1 cellular context compared by ENCODE assay signal in the genomic region with DNA sequence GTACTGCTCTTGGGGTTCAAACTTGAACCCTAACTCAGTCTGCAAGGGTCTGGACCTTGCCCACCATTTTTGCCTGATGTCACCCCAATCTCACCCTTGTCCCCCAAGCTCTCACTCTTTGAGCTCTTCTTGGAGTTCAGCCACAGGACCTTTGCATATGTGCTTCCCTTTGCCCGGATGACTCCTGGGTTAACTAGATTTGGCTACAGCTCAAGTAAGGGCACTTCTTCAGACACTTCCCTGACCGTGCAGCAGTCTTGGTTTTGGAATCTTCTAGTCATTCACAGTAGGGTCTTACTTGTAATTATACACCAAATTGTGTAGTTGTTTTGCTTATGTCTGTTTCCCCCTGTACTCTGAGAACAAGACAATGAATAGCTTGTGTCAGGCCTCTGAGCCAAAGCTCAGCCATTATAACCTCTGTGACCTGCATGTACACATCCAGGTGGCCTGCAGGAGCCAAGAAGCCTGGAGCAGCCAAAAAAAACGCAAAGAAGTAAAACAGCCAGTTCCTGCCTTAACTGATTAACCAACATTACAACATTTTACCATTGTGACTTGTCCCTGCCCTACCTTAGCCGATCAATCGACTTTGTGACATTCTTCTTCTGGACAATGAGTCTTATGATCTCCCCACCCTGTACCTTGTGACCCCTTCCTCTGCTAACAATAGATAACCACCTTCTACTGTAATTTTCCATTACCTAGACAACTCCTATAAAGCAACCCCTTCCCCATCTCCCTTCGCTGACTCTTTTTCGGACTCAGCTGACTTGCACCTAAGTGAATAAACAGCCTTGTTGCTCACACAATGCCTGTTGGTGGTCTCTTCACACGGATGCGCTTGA.
TF ChIP-seq lines count a peak whose summit lies in the region.

No MANE protein-coding gene starts in this region.

TF ChIP-seq in HepG2, 621 proteins besides CTCF, POLR2A, EP300 and RAD21 (continued from another document and continues in another):
- TF ChIP-seq, protein P1, sequence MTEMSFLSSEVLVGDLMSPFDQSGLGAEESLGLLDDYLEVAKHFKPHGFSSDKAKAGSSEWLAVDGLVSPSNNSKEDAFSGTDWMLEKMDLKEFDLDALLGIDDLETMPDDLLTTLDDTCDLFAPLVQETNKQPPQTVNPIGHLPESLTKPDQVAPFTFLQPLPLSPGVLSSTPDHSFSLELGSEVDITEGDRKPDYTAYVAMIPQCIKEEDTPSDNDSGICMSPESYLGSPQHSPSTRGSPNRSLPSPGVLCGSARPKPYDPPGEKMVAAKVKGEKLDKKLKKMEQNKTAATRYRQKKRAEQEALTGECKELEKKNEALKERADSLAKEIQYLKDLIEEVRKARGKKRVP (CRISPR knock-in tag; IDR thresholded peaks at IDR 0.05), result no peak
- TF ChIP-seq, protein P2, sequence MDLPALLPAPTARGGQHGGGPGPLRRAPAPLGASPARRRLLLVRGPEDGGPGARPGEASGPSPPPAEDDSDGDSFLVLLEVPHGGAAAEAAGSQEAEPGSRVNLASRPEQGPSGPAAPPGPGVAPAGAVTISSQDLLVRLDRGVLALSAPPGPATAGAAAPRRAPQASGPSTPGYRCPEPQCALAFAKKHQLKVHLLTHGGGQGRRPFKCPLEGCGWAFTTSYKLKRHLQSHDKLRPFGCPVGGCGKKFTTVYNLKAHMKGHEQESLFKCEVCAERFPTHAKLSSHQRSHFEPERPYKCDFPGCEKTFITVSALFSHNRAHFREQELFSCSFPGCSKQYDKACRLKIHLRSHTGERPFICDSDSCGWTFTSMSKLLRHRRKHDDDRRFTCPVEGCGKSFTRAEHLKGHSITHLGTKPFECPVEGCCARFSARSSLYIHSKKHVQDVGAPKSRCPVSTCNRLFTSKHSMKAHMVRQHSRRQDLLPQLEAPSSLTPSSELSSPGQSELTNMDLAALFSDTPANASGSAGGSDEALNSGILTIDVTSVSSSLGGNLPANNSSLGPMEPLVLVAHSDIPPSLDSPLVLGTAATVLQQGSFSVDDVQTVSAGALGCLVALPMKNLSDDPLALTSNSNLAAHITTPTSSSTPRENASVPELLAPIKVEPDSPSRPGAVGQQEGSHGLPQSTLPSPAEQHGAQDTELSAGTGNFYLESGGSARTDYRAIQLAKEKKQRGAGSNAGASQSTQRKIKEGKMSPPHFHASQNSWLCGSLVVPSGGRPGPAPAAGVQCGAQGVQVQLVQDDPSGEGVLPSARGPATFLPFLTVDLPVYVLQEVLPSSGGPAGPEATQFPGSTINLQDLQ (CRISPR knock-in tag; IDR thresholded peaks at IDR 0.05), result no peak
- TF ChIP-seq, protein P3, sequence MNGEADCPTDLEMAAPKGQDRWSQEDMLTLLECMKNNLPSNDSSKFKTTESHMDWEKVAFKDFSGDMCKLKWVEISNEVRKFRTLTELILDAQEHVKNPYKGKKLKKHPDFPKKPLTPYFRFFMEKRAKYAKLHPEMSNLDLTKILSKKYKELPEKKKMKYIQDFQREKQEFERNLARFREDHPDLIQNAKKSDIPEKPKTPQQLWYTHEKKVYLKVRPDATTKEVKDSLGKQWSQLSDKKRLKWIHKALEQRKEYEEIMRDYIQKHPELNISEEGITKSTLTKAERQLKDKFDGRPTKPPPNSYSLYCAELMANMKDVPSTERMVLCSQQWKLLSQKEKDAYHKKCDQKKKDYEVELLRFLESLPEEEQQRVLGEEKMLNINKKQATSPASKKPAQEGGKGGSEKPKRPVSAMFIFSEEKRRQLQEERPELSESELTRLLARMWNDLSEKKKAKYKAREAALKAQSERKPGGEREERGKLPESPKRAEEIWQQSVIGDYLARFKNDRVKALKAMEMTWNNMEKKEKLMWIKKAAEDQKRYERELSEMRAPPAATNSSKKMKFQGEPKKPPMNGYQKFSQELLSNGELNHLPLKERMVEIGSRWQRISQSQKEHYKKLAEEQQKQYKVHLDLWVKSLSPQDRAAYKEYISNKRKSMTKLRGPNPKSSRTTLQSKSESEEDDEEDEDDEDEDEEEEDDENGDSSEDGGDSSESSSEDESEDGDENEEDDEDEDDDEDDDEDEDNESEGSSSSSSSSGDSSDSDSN (CRISPR knock-in tag; IDR thresholded peaks at IDR 0.05), result no peak
- TF ChIP-seq KLF12 (CRISPR knock-in tag; IDR thresholded peaks at IDR 0.05; ENCODE audit: borderline replicate concordance), result no peak
- no peak for TF ChIP-seq ATM (IDR thresholded peaks at IDR 0.05; ENCODE audit: borderline replicate concordance)
- no peak for TF ChIP-seq FOXM1 (CRISPR knock-in tag; IDR thresholded peaks at IDR 0.05)
- TF ChIP-seq, protein P4, sequence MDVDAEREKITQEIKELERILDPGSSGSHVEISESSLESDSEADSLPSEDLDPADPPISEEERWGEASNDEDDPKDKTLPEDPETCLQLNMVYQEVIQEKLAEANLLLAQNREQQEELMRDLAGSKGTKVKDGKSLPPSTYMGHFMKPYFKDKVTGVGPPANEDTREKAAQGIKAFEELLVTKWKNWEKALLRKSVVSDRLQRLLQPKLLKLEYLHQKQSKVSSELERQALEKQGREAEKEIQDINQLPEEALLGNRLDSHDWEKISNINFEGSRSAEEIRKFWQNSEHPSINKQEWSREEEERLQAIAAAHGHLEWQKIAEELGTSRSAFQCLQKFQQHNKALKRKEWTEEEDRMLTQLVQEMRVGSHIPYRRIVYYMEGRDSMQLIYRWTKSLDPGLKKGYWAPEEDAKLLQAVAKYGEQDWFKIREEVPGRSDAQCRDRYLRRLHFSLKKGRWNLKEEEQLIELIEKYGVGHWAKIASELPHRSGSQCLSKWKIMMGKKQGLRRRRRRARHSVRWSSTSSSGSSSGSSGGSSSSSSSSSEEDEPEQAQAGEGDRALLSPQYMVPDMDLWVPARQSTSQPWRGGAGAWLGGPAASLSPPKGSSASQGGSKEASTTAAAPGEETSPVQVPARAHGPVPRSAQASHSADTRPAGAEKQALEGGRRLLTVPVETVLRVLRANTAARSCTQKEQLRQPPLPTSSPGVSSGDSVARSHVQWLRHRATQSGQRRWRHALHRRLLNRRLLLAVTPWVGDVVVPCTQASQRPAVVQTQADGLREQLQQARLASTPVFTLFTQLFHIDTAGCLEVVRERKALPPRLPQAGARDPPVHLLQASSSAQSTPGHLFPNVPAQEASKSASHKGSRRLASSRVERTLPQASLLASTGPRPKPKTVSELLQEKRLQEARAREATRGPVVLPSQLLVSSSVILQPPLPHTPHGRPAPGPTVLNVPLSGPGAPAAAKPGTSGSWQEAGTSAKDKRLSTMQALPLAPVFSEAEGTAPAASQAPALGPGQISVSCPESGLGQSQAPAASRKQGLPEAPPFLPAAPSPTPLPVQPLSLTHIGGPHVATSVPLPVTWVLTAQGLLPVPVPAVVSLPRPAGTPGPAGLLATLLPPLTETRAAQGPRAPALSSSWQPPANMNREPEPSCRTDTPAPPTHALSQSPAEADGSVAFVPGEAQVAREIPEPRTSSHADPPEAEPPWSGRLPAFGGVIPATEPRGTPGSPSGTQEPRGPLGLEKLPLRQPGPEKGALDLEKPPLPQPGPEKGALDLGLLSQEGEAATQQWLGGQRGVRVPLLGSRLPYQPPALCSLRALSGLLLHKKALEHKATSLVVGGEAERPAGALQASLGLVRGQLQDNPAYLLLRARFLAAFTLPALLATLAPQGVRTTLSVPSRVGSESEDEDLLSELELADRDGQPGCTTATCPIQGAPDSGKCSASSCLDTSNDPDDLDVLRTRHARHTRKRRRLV (CRISPR knock-in tag; IDR thresholded peaks at IDR 0.05), result no peak
- no peak for TF ChIP-seq ZNF619 (CRISPR knock-in tag; IDR thresholded peaks at IDR 0.05)
- TF ChIP-seq, protein P5, sequence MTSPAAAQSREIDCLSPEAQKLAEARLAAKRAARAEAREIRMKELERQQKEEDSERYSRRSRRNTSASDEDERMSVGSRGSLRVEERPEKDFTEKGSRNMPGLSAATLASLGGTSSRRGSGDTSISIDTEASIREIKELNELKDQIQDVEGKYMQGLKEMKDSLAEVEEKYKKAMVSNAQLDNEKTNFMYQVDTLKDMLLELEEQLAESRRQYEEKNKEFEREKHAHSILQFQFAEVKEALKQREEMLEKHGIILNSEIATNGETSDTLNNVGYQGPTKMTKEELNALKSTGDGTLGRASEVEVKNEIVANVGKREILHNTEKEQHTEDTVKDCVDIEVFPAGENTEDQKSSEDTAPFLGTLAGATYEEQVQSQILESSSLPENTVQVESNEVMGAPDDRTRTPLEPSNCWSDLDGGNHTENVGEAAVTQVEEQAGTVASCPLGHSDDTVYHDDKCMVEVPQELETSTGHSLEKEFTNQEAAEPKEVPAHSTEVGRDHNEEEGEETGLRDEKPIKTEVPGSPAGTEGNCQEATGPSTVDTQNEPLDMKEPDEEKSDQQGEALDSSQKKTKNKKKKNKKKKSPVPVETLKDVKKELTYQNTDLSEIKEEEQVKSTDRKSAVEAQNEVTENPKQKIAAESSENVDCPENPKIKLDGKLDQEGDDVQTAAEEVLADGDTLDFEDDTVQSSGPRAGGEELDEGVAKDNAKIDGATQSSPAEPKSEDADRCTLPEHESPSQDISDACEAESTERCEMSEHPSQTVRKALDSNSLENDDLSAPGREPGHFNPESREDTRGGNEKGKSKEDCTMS (CRISPR knock-in tag; conservative IDR thresholded peaks at IDR 0.05), result no peak
- TF ChIP-seq, protein P6, sequence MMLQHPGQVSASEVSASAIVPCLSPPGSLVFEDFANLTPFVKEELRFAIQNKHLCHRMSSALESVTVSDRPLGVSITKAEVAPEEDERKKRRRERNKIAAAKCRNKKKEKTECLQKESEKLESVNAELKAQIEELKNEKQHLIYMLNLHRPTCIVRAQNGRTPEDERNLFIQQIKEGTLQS (CRISPR knock-in tag; IDR thresholded peaks at IDR 0.05), result no peak
- TF ChIP-seq RORA (CRISPR knock-in tag; IDR thresholded peaks at IDR 0.05), result no peak
- TF ChIP-seq ZNF350 (CRISPR knock-in tag; IDR thresholded peaks at IDR 0.05; ENCODE audit: borderline replicate concordance, low read depth), result no peak
- no peak for TF ChIP-seq FOXK2 (IDR thresholded peaks at IDR 0.05)
- TF ChIP-seq, protein P7, sequence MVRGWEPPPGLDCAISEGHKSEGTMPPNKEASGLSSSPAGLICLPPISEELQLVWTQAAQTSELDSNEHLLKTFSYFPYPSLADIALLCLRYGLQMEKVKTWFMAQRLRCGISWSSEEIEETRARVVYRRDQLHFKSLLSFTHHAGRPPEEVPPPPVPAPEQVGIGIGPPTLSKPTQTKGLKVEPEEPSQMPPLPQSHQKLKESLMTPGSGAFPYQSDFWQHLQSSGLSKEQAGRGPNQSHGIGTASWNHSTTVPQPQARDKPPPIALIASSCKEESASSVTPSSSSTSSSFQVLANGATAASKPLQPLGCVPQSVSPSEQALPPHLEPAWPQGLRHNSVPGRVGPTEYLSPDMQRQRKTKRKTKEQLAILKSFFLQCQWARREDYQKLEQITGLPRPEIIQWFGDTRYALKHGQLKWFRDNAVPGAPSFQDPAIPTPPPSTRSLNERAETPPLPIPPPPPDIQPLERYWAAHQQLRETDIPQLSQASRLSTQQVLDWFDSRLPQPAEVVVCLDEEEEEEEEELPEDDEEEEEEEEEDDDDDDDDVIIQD (CRISPR knock-in tag; IDR thresholded peaks at IDR 0.05; ENCODE audit: low read depth), result no peak
- TF ChIP-seq ELF3 (CRISPR knock-in tag; IDR thresholded peaks at IDR 0.05), result 0 out of 2 replicates have a peak, but pooled peaks have one; percentile 40
- TF ChIP-seq SP140L (CRISPR knock-in tag; IDR thresholded peaks at IDR 0.05; ENCODE audit: borderline replicate concordance), result 0 out of 2 replicates have a peak, but pooled peaks have one; percentile 33
- TF ChIP-seq, protein P8, sequence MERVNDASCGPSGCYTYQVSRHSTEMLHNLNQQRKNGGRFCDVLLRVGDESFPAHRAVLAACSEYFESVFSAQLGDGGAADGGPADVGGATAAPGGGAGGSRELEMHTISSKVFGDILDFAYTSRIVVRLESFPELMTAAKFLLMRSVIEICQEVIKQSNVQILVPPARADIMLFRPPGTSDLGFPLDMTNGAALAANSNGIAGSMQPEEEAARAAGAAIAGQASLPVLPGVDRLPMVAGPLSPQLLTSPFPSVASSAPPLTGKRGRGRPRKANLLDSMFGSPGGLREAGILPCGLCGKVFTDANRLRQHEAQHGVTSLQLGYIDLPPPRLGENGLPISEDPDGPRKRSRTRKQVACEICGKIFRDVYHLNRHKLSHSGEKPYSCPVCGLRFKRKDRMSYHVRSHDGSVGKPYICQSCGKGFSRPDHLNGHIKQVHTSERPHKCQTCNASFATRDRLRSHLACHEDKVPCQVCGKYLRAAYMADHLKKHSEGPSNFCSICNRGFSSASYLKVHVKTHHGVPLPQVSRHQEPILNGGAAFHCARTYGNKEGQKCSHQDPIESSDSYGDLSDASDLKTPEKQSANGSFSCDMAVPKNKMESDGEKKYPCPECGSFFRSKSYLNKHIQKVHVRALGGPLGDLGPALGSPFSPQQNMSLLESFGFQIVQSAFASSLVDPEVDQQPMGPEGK (CRISPR knock-in tag; IDR thresholded peaks at IDR 0.05), result peak; percentile 53; the same call in 1 of the 2 replicates
- TF ChIP-seq, protein P9, sequence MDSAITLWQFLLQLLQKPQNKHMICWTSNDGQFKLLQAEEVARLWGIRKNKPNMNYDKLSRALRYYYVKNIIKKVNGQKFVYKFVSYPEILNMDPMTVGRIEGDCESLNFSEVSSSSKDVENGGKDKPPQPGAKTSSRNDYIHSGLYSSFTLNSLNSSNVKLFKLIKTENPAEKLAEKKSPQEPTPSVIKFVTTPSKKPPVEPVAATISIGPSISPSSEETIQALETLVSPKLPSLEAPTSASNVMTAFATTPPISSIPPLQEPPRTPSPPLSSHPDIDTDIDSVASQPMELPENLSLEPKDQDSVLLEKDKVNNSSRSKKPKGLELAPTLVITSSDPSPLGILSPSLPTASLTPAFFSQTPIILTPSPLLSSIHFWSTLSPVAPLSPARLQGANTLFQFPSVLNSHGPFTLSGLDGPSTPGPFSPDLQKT (CRISPR knock-in tag; IDR thresholded peaks at IDR 0.05; ENCODE audit: borderline replicate concordance), result no peak
- no peak for TF ChIP-seq ZNF766 (CRISPR knock-in tag; IDR thresholded peaks at IDR 0.05; ENCODE audit: borderline replicate concordance)
- TF ChIP-seq SMARCE1 (IDR thresholded peaks at IDR 0.05; ENCODE audit: borderline replicate concordance), result no peak
- TF ChIP-seq TMF1 (CRISPR knock-in tag; IDR thresholded peaks at IDR 0.05; ENCODE audit: low read depth), result no peak
- TF ChIP-seq AHR (CRISPR knock-in tag; IDR thresholded peaks at IDR 0.05), result no peak
- no peak for TF ChIP-seq CAMTA2 (CRISPR knock-in tag; IDR thresholded peaks at IDR 0.05; ENCODE audit: borderline replicate concordance)
- TF ChIP-seq POLR2AphosphoS5 (IDR thresholded peaks at IDR 0.05; ENCODE audit: low read depth, low read length), result 0 out of 2 replicates have a peak, but pooled peaks have one; percentile 14
- TF ChIP-seq KDM2A (CRISPR knock-in tag; IDR thresholded peaks at IDR 0.05; ENCODE audit: borderline replicate concordance, low read depth), result no peak; the same call in 1 of the 2 replicates
- no peak for TF ChIP-seq ZNF468 (CRISPR knock-in tag; IDR thresholded peaks at IDR 0.05)
- TF ChIP-seq TBL1XR1 (IDR thresholded peaks at IDR 0.05; ENCODE audit: borderline replicate concordance, low read length, partially characterized antibody), result no peak
- TF ChIP-seq, protein P10, sequence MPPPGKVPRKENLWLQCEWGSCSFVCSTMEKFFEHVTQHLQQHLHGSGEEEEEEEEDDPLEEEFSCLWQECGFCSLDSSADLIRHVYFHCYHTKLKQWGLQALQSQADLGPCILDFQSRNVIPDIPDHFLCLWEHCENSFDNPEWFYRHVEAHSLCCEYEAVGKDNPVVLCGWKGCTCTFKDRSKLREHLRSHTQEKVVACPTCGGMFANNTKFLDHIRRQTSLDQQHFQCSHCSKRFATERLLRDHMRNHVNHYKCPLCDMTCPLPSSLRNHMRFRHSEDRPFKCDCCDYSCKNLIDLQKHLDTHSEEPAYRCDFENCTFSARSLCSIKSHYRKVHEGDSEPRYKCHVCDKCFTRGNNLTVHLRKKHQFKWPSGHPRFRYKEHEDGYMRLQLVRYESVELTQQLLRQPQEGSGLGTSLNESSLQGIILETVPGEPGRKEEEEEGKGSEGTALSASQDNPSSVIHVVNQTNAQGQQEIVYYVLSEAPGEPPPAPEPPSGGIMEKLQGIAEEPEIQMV (CRISPR knock-in tag; IDR thresholded peaks at IDR 0.05; ENCODE audit: low read depth), result no peak
- peak; percentile 32; the same call in 1 of the 2 replicates for TF ChIP-seq HDAC1 (CRISPR knock-in tag; IDR thresholded peaks at IDR 0.05)
